ENCODE assay signal across 20 cellular contexts in genomic region chr19:45349430-45349941, GRCh38. TPM values are rescaled to one million over a fixed set of nuclear protein-coding genes. Genes with fewer than 3 reads are reported as not detected.
DNase-seq lines count a peak whose midpoint lies in the region; ATAC-seq and TF ChIP-seq lines count a peak whose summit lies in the region.
"Had no signal": no experiment of that assay in that cellular context is flagged by ENCODE, and none has a peak within 500 bp of the region (broad histone marks: within the 10 kb centered on the region; RNA-seq: fewer than 3 reads in every experiment).

No MANE protein-coding gene starts in this region.

- H2AFZ ChIP-seq in osteoblast (ENCODE audit: low read length): no peak overlapping the region
- H2AFZ ChIP-seq: GM23248, PC-9 had no signal

- H3K36me3 ChIP-seq in H7 (replicated peaks; ENCODE audit: control insufficient read depth, insufficient read depth, low read length) (peaks cover 24% of the 10 kb centered on the region), osteoblast (ENCODE audit: insufficient read depth, low read length) (peaks cover 37% of the 10 kb centered on the region)

- H4K20me1 ChIP-seq in osteoblast (ENCODE audit: insufficient read depth, low read length): peaks cover 9% of the 10 kb centered on the region

- ATAC-seq in HG03039 (IDR thresholded peaks at IDR 0.05; ENCODE audit: unreplicated experiment): no peak

- DNase-seq in H7 (peak; percentile 53), epidermal melanocyte (ENCODE audit: insufficient read length, low spot score) (peak; percentile 10), osteoblast (ENCODE audit: insufficient read length, low spot score, missing footprints) (peak; percentile 72), NOMO-1 treated with dmso at 0.1 percent for 144 hours (lab: John Stamatoyannopoulos, UW; ENCODE audit: unreplicated experiment) (no peak)
- DNase-seq: ACHN; GM23248; H9; HFFc6; KG1; MM.1S; NCI-H2029; NCI-H446 treated with DMSO at 0.1 percent for 48 hours; NCI-H526; NCI-H82; NK-92 treated with Interleukin-12 subunit alpha and Interleukin-12 subunit beta, amount 100 ng/mL, for 24 hours; PC-9; Right ventricle myocardium superior; T-helper 1 cell had no signal

- TF ChIP-seq CTCF in osteoblast (IDR thresholded peaks at IDR 0.05; ENCODE audit: extremely low read depth, low read depth, low read length): no peak

- H3K27ac ChIP-seq in osteoblast (ENCODE audit: low read depth, low read length): no peak overlapping the region
- H3K27ac ChIP-seq: GM23248, PC-9, SJSA1 had no signal

- no peaks in the 10 kb centered on the region for H3K4me1 ChIP-seq in osteoblast (ENCODE audit: insufficient read depth, low read length)
- H3K4me1 ChIP-seq: SJSA1 had no signal

- H3K27me3 ChIP-seq in H7 (ENCODE audit: control insufficient read depth, insufficient read depth, low read length) (no peaks in the 10 kb centered on the region), osteoblast (ENCODE audit: insufficient read depth, low read length) (no peaks in the 10 kb centered on the region)
- H3K27me3 ChIP-seq: SJSA1 had no signal

- no peak overlapping the region for H3K4me2 ChIP-seq in osteoblast (ENCODE audit: insufficient read depth, low read length)
- H3K4me2 ChIP-seq: PC-9 had no signal

- H3K79me2 ChIP-seq in osteoblast (ENCODE audit: insufficient read depth, low read length): no peaks in the 10 kb centered on the region

- H3K9me3 ChIP-seq in osteoblast (ENCODE audit: low read depth, low read length): no peaks in the 10 kb centered on the region

- H3K4me3 ChIP-seq in H7 (ENCODE audit: insufficient read depth, low read depth, low read length) (no peak overlapping the region), osteoblast (ENCODE audit: insufficient read depth, low read length) (no peak overlapping the region)
- H3K4me3 ChIP-seq: GM23248, PC-9, SJSA1 had no signal

RNA-seq across cellular contexts. Expression of gene KLC3, which starts 8.9 kb away (rescaled TPM):
- 1.6 and 1.8 TPM in 2 replicates for total RNA-seq in H7 (2014; rRNA removed; shearing (Covaris generic))
- 0.29 and 0.72 TPM in 2 replicates for total RNA-seq in osteoblast
- total RNA-seq: GM23248, HFFc6, Right ventricle myocardium superior had no signal

RNA-seq across cellular contexts. Expression of gene ERCC2, which starts 20.9 kb away (rescaled TPM):
- 48.7 and 54.2 TPM in 2 replicates for total RNA-seq in H7 (2014; rRNA removed; shearing (Covaris generic))
- total RNA-seq in osteoblast: 47.4 and 52.5 TPM in 2 replicates

RNA-seq across cellular contexts. Expression of gene CKM, which starts 26.8 kb away (rescaled TPM):
- total RNA-seq in H7 (2014; rRNA removed; shearing (Covaris generic)): not detected in 2 replicates
- total RNA-seq in osteoblast: under 0.01 and 0.36 TPM in 2 replicates
- total RNA-seq: GM23248, H9, HFFc6, PC-9, SJSA1 had no signal

RNA-seq across cellular contexts. Expression of gene PPP1R13L, which starts 55.4 kb away (rescaled TPM):
- total RNA-seq in H7 (2014; rRNA removed; shearing (Covaris generic)): 12.8 and 18.9 TPM in 2 replicates
- total RNA-seq in osteoblast: 6.9 and 8.5 TPM in 2 replicates

RNA-seq across cellular contexts. Expression of gene POLR1G, which starts 57.0 kb away (rescaled TPM):
- 35.8 and 39.6 TPM in 2 replicates for total RNA-seq in H7 (2014; rRNA removed; shearing (Covaris generic))
- 10.5 and 10.6 TPM in 2 replicates for total RNA-seq in osteoblast
